Comparison of ENCODE assay signal across 1 cellular context in genomic region chr9:137411260-137411659, GRCh38.
TF ChIP-seq lines count a peak whose summit lies in the region.

No MANE protein-coding gene starts in this region.

TF ChIP-seq in GM12878, 131 proteins besides CTCF, POLR2A, EP300 and RAD21:
- TF ChIP-seq, protein P1, sequence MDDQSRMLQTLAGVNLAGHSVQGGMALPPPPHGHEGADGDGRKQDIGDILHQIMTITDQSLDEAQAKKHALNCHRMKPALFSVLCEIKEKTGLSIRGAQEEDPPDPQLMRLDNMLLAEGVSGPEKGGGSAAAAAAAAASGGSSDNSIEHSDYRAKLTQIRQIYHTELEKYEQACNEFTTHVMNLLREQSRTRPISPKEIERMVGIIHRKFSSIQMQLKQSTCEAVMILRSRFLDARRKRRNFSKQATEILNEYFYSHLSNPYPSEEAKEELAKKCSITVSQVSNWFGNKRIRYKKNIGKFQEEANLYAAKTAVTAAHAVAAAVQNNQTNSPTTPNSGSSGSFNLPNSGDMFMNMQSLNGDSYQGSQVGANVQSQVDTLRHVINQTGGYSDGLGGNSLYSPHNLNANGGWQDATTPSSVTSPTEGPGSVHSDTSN (IDR thresholded peaks at IDR 0.05; ENCODE audit: insufficient replicate concordance, low read depth, low read length) = no peak
- TF ChIP-seq TARDBP (IDR thresholded peaks at IDR 0.05; ENCODE audit: borderline replicate concordance) (no peak), GABPA (IDR thresholded peaks at IDR 0.05; ENCODE audit: low read depth) (no peak), KLF5 (IDR thresholded peaks at IDR 0.05; ENCODE audit: partially characterized antibody) (no peak), CEBPB (IDR thresholded peaks at IDR 0.05; ENCODE audit: borderline replicate concordance in 1 of 2, low read depth in 2 of 2, low read length in 2 of 2) (no peak), SUPT20H (IDR thresholded peaks at IDR 0.05; ENCODE audit: borderline replicate concordance, control insufficient read depth, low read depth, low read length) (no peak), CUX1 (IDR thresholded peaks at IDR 0.05; ENCODE audit: insufficient replicate concordance, low read depth, low read length) (no peak), ZNF274 (IDR thresholded peaks at IDR 0.05; ENCODE audit: insufficient read depth, insufficient read length) (no peak), JUND (IDR thresholded peaks at IDR 0.05; ENCODE audit: low read depth, low read length) (no peak), NR2F1 (conservative IDR thresholded peaks at IDR 0.05) (no peak), USF1 (IDR thresholded peaks at IDR 0.05; ENCODE audit: borderline replicate concordance, extremely low read length, insufficient read depth, low read depth, low read length) (no peak), RELA (IDR thresholded peaks at IDR 0.05; ENCODE audit: borderline replicate concordance, partially characterized antibody) (no peak), CREB1 (IDR thresholded peaks at IDR 0.05; ENCODE audit: low read depth) (no peak)
- TF ChIP-seq, protein P2, sequence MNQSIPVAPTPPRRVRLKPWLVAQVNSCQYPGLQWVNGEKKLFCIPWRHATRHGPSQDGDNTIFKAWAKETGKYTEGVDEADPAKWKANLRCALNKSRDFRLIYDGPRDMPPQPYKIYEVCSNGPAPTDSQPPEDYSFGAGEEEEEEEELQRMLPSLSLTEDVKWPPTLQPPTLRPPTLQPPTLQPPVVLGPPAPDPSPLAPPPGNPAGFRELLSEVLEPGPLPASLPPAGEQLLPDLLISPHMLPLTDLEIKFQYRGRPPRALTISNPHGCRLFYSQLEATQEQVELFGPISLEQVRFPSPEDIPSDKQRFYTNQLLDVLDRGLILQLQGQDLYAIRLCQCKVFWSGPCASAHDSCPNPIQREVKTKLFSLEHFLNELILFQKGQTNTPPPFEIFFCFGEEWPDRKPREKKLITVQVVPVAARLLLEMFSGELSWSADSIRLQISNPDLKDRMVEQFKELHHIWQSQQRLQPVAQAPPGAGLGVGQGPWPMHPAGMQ (IDR thresholded peaks at IDR 0.05; ENCODE audit: borderline replicate concordance) = no peak
TF ChIP-seq in GM12878: peak in this region for 0.
